ENCODE assay signal across 8 cellular contexts in the genomic region with DNA sequence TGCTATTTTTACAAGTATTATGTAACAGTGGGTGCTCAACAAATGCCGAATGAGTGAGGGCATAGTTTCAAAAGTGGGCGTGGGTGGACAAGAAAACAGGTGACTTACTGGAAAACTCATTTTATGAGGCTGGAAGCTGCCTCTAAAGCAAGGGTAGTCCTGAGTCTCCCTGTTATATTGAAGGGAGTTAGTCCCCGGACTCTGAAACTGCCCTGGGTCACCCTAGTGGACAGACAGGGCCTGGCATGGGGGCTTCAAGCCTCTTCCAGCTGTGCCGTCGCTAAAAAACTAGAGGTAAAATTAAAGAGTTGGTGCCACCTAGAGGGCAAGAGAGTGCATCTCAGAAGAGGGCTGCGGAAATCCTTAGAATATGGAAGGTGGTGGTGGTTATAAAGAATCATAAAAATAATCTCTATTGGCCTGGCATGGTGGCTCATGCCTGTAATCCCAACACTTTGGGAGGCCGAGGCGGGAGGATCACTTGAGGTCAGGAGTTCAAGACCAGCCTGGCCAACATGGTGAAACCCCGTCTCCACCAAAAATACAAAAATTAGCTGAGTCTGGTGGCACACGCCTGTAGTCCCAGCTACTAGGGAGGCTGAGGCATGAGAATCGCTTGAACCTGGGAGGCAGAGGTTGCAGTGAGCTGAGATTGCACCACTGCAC. TPM values are rescaled to one million over a fixed set of nuclear protein-coding genes. Genes with fewer than 3 reads are reported as not detected.
DNase-seq lines count a peak whose midpoint lies in the region; ATAC-seq and TF ChIP-seq lines count a peak whose summit lies in the region.
"Not testable (repeated sequence)": the region's sequence is repeated elsewhere in the genome, so short reads cannot be mapped to it uniquely, and the experiment has no call there.

No MANE protein-coding gene starts in this region.

- H3K36me3 ChIP-seq in Peyer's patch: not testable (repeated sequence)

- H3K27me3 ChIP-seq in Peyer's patch: not testable (repeated sequence)

- TF ChIP-seq POLR2A in Peyer's patch (IDR thresholded peaks at IDR 0.05): not testable (repeated sequence)

- in situ Hi-C loops in Caki2 (cut with HindIII; ENCODE audit: low pct_unique_long_range_greater_than_20kb, low sequenced_read_pairs): not testable (repeated sequence)

- H3K4me3 ChIP-seq in Peyer's patch: not testable (repeated sequence)

- TF ChIP-seq CTCF in Peyer's patch (IDR thresholded peaks at IDR 0.05): peak; percentile 84 to 98 (median 92)

- not testable (repeated sequence) for H3K9me3 ChIP-seq in Peyer's patch

- peaks cover 3 to 25% (median 7%) of the 10 kb centered on the region in 4 donors for H3K4me1 ChIP-seq in Peyer's patch

- H3K27ac ChIP-seq in Peyer's patch: not testable (repeated sequence)

- ATAC-seq in GM21576 (IDR thresholded peaks at IDR 0.05; ENCODE audit: unreplicated experiment): peak; percentile 56

- DNase-seq in Caki2 (ENCODE audit: low read depth) (peak; percentile 79), M059J (ENCODE audit: low read depth) (peak; percentile 93), Peyer's patch (peak; percentile 62 to 85 (median 67)), activated T-cell treated with anti-CD3 and anti-CD28 coated beads for 24 hours (ENCODE audit: low read depth) (peak; percentile 62), epidermal melanocyte (ENCODE audit: insufficient read length, low spot score) (peak; percentile 86), mucosa of gallbladder (ENCODE audit: low spot score) (peak; percentile 72)
- peak; percentile 24 for DNase-seq in stimulated activated CD8-positive, alpha-beta memory T cell treated with anti-CD3 and anti-CD28 coated beads, Interleukin-15, amount 100 ng/mL, for 1 hour (ENCODE audit: low read depth)

RNA-seq across cellular contexts. Expression of gene COPG1, which starts 3.6 kb away (rescaled TPM):
- 74.1 and 114 TPM in 2 replicates for total RNA-seq in Caki2 (2014; rRNA removed; shearing (Covaris generic); ENCODE audit: low replicate concordance)
- total RNA-seq in M059J (2014; rRNA removed; shearing (Covaris generic)): 203 and 347 TPM in 2 replicates
- 100 to 1,000 TPM; 120 to 220 (median 176) TPM for total RNA-seq in Peyer's patch
- total RNA-seq in mucosa of gallbladder: 216 TPM

RNA-seq across cellular contexts. Expression of gene HMCES, which starts 32.9 kb away (rescaled TPM):
- 44.9 and 48.1 TPM in 2 replicates for total RNA-seq in Caki2 (2014; rRNA removed; shearing (Covaris generic); ENCODE audit: low replicate concordance)
- total RNA-seq in M059J (2014; rRNA removed; shearing (Covaris generic)): 41.4 and 46.4 TPM in 2 replicates
- total RNA-seq in Peyer's patch (10 to 100 TPM; 22.2 to 29.7 (median 24.2) TPM), mucosa of gallbladder (44.3 TPM)

Comparison
In these comparisons a context has a peak if more than half of its experiments do, and no peak if none do; other contexts are left out.
1. DNase-seq: peak in every context shown above with its lines; median percentile 93 in M059J; 86 in epidermal melanocyte; 79 in Caki2; 72 in mucosa of gallbladder; 67 in Peyer's patch; 62 in activated T-cell treated with anti-CD3 and anti-CD28 coated beads for 24 hours; 24 in stimulated activated CD8-positive, alpha-beta memory T cell treated with anti-CD3 and anti-CD28 coated beads, Interleukin-15, amount 100 ng/mL, for 1 hour.